In the genomic region with DNA sequence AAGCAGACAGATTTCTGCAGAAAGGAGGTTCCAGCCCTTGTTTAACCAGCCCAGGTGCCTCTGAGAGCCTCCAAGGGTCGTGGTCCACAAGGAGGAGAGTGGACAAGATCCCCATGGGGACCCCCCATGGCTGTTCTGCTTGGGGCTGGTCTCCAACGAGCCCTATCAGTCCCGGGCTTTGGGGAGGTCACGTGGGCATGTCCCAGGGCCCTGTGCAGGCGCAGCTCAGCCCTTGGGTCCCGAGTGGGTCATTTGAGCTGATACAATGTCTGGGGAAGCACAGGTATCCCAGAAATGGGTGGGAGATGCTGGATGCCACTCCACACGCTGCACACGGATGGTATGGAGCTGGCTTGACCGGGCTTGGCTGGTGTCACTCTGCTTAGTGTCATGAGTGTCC, we compare ENCODE assay signal across 29 cellular contexts. TPM values are rescaled to one million over a fixed set of nuclear protein-coding genes. Genes with fewer than 3 reads are reported as not detected.
"Had no signal": no experiment of that assay in that cellular context is flagged by ENCODE, and none has a peak within 500 bp of the region (broad histone marks: within the 10 kb centered on the region; RNA-seq: fewer than 3 reads in every experiment).

No MANE protein-coding gene starts in this region.

- H3K4me2 ChIP-seq: neural progenitor cell had no signal

- H3K4me1 ChIP-seq: neural progenitor cell, prostate gland, stomach, testis, thyroid gland, transverse colon, upper lobe of left lung, uterus had no signal

- H3K36me3 ChIP-seq: neural progenitor cell, ovary, prostate gland, stomach, thyroid gland, transverse colon, upper lobe of left lung, uterus had no signal

- H3K4me3 ChIP-seq: lung, neural progenitor cell, ovary, prostate gland, skin epidermis, stomach, testis, thyroid gland, transverse colon, upper lobe of left lung, uterus had no signal

- H3K27me3 ChIP-seq: neural progenitor cell, ovary, testis, thyroid gland, transverse colon, upper lobe of left lung, uterus had no signal

- H3K9me3 ChIP-seq: ovary, prostate gland, testis, thyroid gland, transverse colon, uterus had no signal

- ATAC-seq: left cardiac atrium; left lobe of liver; natural killer cell; right cardiac atrium; sciatic nerve; stimulated activated naive B cell treated with anti-CD40 and anti-IgM and Interleukin-4, amounts not matched to agents 10 μg/mL and 1 μg/mL and 100 μg/mL, for 72 hours; stimulated activated naive CD8-positive, alpha-beta T cell treated with anti-CD3 and anti-CD28 coated beads, Interleukin-15, Interleukin-2, amounts not matched to agents 100 U/mL and 50 U/mL, for 24 hours had no signal

- DNase-seq: hippocampal formation; kidney glomerular epithelial cell; left cardiac atrium; mesendoderm; naive B cell; natural killer cell; nephron progenitor cell; ovary; retina; right cardiac atrium; stimulated activated CD4-positive, alpha-beta T cell treated with anti-CD3 and anti-CD28 coated beads, Interleukin-12 subunit alpha, Interleukin-12 subunit beta, amount 100 ng/mL, for 4 hours; stimulated activated CD4-positive, alpha-beta T cell treated with anti-CD3 and anti-CD28 coated beads, Interleukin-15, amount 100 ng/mL, for 24 hours; stimulated activated CD4-positive, alpha-beta T cell treated with anti-CD3 and anti-CD28 coated beads, Interleukin-2, amount 100 ng/mL, for 24 hours; stimulated activated CD4-positive, alpha-beta T cell treated with anti-CD3 and anti-CD28 coated beads, Interleukin-4, amount 100 ng/mL, for 1 hour; stimulated activated naive B cell treated with anti-CD40 and anti-IgM and Interleukin-4, amounts not matched to agents 10 μg/mL and 1 μg/mL and 100 μg/mL, for 72 hours; stimulated activated naive CD8-positive, alpha-beta T cell treated with anti-CD3 and anti-CD28 coated beads, Interleukin-15, Interleukin-2, amounts not matched to agents 100 U/mL and 50 U/mL, for 24 hours; stomach; testis; thyroid gland; transverse colon; uterus had no signal

- H3K27ac ChIP-seq: neural progenitor cell, ovary, prostate gland, skin epidermis, stomach, testis, thyroid gland, transverse colon, upper lobe of left lung, uterus had no signal

- H2AFZ ChIP-seq: neural progenitor cell had no signal

- FAIRE-seq: keratinocyte had no signal

- H3K9ac ChIP-seq: neural progenitor cell had no signal

RNA-seq across cellular contexts. Expression of gene NPTX2, which starts 57.8 kb away (rescaled TPM):
- polyA plus RNA-seq: keratinocyte had no signal
